26 cellular contexts compared by ENCODE assay signal in the genomic region with DNA sequence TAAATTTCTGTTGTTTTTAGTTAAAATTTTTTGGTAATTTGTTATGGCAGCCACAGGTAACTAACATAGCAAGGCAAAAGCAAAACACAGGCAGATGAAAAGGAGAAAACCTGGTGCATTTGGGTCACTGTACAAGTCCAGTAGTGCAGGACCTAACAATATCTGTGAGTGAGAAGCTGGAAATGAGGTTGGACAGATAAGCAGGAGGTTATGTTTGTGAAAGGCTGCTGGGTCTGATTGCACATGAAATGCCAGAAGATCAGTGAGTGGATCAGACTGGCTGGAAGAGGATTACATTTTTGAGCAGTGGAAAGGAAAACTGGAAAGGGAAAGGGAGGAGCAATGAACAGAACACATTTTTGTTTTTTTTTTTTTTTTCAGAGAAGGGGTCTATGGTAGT.
"Had no signal": no experiment of that assay in that cellular context is flagged by ENCODE, and none has a peak within 500 bp of the region (broad histone marks: within the 10 kb centered on the region; RNA-seq: fewer than 3 reads in every experiment).

No MANE protein-coding gene starts in this region.

- H3K27me3 ChIP-seq: heart left ventricle, left lung, ovary, right atrium auricular region, sigmoid colon, spleen, suprapubic skin, tibial artery, upper lobe of right lung had no signal

- DNase-seq: glutamatergic neuron; heart left ventricle; immature natural killer cell; kidney; left colon; left lung; mesendoderm; naive B cell; natural killer cell; ovary; sigmoid colon; small intestine; spleen; stimulated activated CD4-positive, alpha-beta T cell treated with anti-CD3 and anti-CD28 coated beads, Interleukin-4, amount 100 ng/mL, for 24 hours; stimulated activated naive CD4-positive, alpha-beta T cell; tibial artery; trophoblast cell; upper lobe of right lung had no signal

- H3K27ac Mint-ChIP-seq: immature natural killer cell; mesothelial cell of epicardium; naive B cell; natural killer cell; progenitor cell of endocrine pancreas; stimulated activated effector memory CD8-positive, alpha-beta T cell treated with anti-CD3 and anti-CD28 coated beads, Interleukin-12 subunit alpha, Interleukin-12 subunit beta, amount 100 ng/mL, for 72 hours; stimulated activated naive CD8-positive, alpha-beta T cell treated with anti-CD3 and anti-CD28 coated beads, Interleukin-15, Interleukin-2, amounts not matched to agents 100 ng/mL and 50 ng/mL, for 24 hours had no signal

- H3K4me1 Mint-ChIP-seq: immature natural killer cell; natural killer cell; stimulated activated effector memory CD8-positive, alpha-beta T cell treated with anti-CD3 and anti-CD28 coated beads, Interleukin-12 subunit alpha, Interleukin-12 subunit beta, amount 100 ng/mL, for 72 hours had no signal

- H3K9me3 ChIP-seq: heart left ventricle, ovary, right atrium auricular region, suprapubic skin, thoracic aorta, tibial artery, upper lobe of right lung had no signal

- H3K4me3 ChIP-seq: heart left ventricle, left lung, lung, ovary, right atrium auricular region, sigmoid colon, spleen, suprapubic skin, thoracic aorta, tibial artery, upper lobe of right lung had no signal

- H3K4me1 ChIP-seq: heart left ventricle, left lung, right atrium auricular region, sigmoid colon, spleen, suprapubic skin, tibial artery, upper lobe of right lung had no signal

- H3K4me3 Mint-ChIP-seq: immature natural killer cell; mesothelial cell of epicardium; naive B cell; natural killer cell; stimulated activated effector memory CD8-positive, alpha-beta T cell treated with anti-CD3 and anti-CD28 coated beads, Interleukin-12 subunit alpha, Interleukin-12 subunit beta, amount 100 ng/mL, for 72 hours; stimulated activated naive CD8-positive, alpha-beta T cell treated with anti-CD3 and anti-CD28 coated beads, Interleukin-15, Interleukin-2, amounts not matched to agents 100 ng/mL and 50 ng/mL, for 24 hours had no signal

- H3K27me3 Mint-ChIP-seq: naive B cell; progenitor cell of endocrine pancreas; stimulated activated naive CD8-positive, alpha-beta T cell treated with anti-CD3 and anti-CD28 coated beads, Interleukin-15, Interleukin-2, amounts not matched to agents 100 ng/mL and 50 ng/mL, for 24 hours had no signal

- H3K36me3 Mint-ChIP-seq: immature natural killer cell; naive B cell; natural killer cell; stimulated activated effector memory CD8-positive, alpha-beta T cell treated with anti-CD3 and anti-CD28 coated beads, Interleukin-12 subunit alpha, Interleukin-12 subunit beta, amount 100 ng/mL, for 72 hours had no signal

- ATAC-seq: heart left ventricle; left colon; left lung; natural killer cell; stimulated activated effector memory CD8-positive, alpha-beta T cell treated with anti-CD3 and anti-CD28 coated beads, Interleukin-12 subunit alpha, Interleukin-12 subunit beta, amount 100 ng/mL, for 72 hours; upper lobe of right lung had no signal

- H3K27ac ChIP-seq: heart left ventricle, left lung, ovary, right atrium auricular region, sigmoid colon, spleen, suprapubic skin, thoracic aorta, tibial artery, upper lobe of right lung had no signal
